ENCODE assay signal across 18 cellular contexts in genomic region chr15:52255008-52255407, GRCh38. TPM values are rescaled to one million over a fixed set of nuclear protein-coding genes. Genes with fewer than 3 reads are reported as not detected.
A peak's percentile ranks its signal among the peaks of the same experiment; 100 is the strongest.
DNase-seq lines count a peak whose midpoint lies in the region; ATAC-seq, FAIRE-seq and TF ChIP-seq lines count a peak whose summit lies in the region.
"Had no signal": no experiment of that assay in that cellular context is flagged by ENCODE, and none has a peak within 500 bp of the region (broad histone marks: within the 10 kb centered on the region; RNA-seq: fewer than 3 reads in every experiment).

No MANE protein-coding gene starts in this region.

- no peak overlapping the region for H3K4me3 Mint-ChIP-seq in MCF 10A (ENCODE audit: unreplicated experiment)
- H3K4me3 Mint-ChIP-seq in T-helper 17 cell: no peak overlapping the region
- no peak overlapping the region for H3K4me3 Mint-ChIP-seq in activated CD4-positive, alpha-beta T cell treated with anti-CD3 and anti-CD28 coated beads, Interleukin-2, amount 10 ng/mL, durations not matched to agents 7 days and 5 days
- H3K4me3 Mint-ChIP-seq: naive thymus-derived CD8-positive, alpha-beta T cell had no signal

- CTCF ChIA-PET in MCF 10A (lab: Yijun Ruan, JAX): interaction anchor here (0.7 to 7.6 kb wide), 11 partner anchors 10 to 480 kb away, joined by 3 to 62 read pairs (median 5); partner anchors contain the start of gene MYO5C
- CTCF ChIA-PET in activated CD4-positive, alpha-beta T cell treated with anti-CD3 and anti-CD28 coated beads, Interleukin-2, amount 10 ng/mL, durations not matched to agents 7 days and 5 days (lab: Charles Lee): interaction anchor here (0.7 to 4.3 kb wide), 5 partner anchors 9 to 1524 kb away, joined by 3 to 31 read pairs (median 4); no protein-coding TSS in a partner anchor

- H3K27ac Mint-ChIP-seq in MCF 10A (ENCODE audit: low read depth, unreplicated experiment): peak overlapping the region; percentile 91
- H3K27ac Mint-ChIP-seq in T-helper 17 cell: peak overlapping the region; percentile 94
- H3K27ac Mint-ChIP-seq in activated CD4-positive, alpha-beta T cell treated with anti-CD3 and anti-CD28 coated beads, Interleukin-2, amount 10 ng/mL, durations not matched to agents 7 days and 5 days: no peak overlapping the region

- H3K4me1 Mint-ChIP-seq in MCF 10A (ENCODE audit: insufficient read depth, unreplicated experiment): peaks cover 48% of the 10 kb centered on the region
- H3K4me1 Mint-ChIP-seq in T-helper 17 cell: peaks cover 11% of the 10 kb centered on the region
- peaks cover 51% of the 10 kb centered on the region for H3K4me1 Mint-ChIP-seq in activated CD4-positive, alpha-beta T cell treated with anti-CD3 and anti-CD28 coated beads, Interleukin-2, amount 10 ng/mL, durations not matched to agents 7 days and 5 days

- intact Hi-C loops in MCF 10A (cut with micrococcal nuclease) (loop anchor here (5.0 kb wide), 2 partner anchors 42 to 207 kb away; partner anchors contain the start of gene MYO5C), breast epithelium (cut with DNase I; ENCODE audit: low total_unique reads) (no loop called here), pancreas (cut with DNase I) (loop anchor here in 2 of 3 donors (10.0 kb wide), 3 partner anchors 70 to 480 kb away; no protein-coding TSS in a partner anchor), mucosa of descending colon (cut with DNase I, micrococcal nuclease) (loop anchor here (5.0 to 10.0 kb wide), 2 partner anchors 477 to 480 kb away; no protein-coding TSS in a partner anchor)

- H3K27me3 Mint-ChIP-seq in MCF 10A (ENCODE audit: insufficient read depth, unreplicated experiment): no peaks in the 10 kb centered on the region
- H3K27me3 Mint-ChIP-seq in T-helper 17 cell: no peaks in the 10 kb centered on the region
- no peaks in the 10 kb centered on the region for H3K27me3 Mint-ChIP-seq in activated CD4-positive, alpha-beta T cell treated with anti-CD3 and anti-CD28 coated beads, Interleukin-2, amount 10 ng/mL, durations not matched to agents 7 days and 5 days
- H3K27me3 Mint-ChIP-seq: naive thymus-derived CD8-positive, alpha-beta T cell had no signal

- H3K27me3 ChIP-seq in breast epithelium: no peaks in the 10 kb centered on the region
- H3K27me3 ChIP-seq in pancreas: no peaks in the 10 kb centered on the region

- H3K4me1 ChIP-seq in breast epithelium (no peaks in the 10 kb centered on the region), pancreas (peaks cover 0 to 10% (median 0%) of the 10 kb centered on the region in 3 donors), mucosa of descending colon (ENCODE audit: low read depth) (no peaks in the 10 kb centered on the region)

- FAIRE-seq in pancreas (lab: Jason Lieb, UNC): no peak
- FAIRE-seq: GM12892, HepG2 had no signal

- H3K9me3 Mint-ChIP-seq in MCF 10A (ENCODE audit: unreplicated experiment): no peaks in the 10 kb centered on the region
- H3K9me3 Mint-ChIP-seq in activated CD4-positive, alpha-beta T cell treated with anti-CD3 and anti-CD28 coated beads, Interleukin-2, amount 10 ng/mL, durations not matched to agents 7 days and 5 days: no peaks in the 10 kb centered on the region
- H3K9me3 Mint-ChIP-seq: naive thymus-derived CD8-positive, alpha-beta T cell had no signal

- 68 to 70% methylated on average over 1 of the region's 1 CpG for WGBS in pancreas, 2 donors

- ATAC-seq in T-helper 17 cell: no peak
- ATAC-seq in pancreas: no peak
- no peak for ATAC-seq in mucosa of descending colon
- ATAC-seq: HepG2; naive thymus-derived CD8-positive, alpha-beta T cell had no signal

- peak; percentile 47 for DNase-seq in MCF 10A (ENCODE audit: unreplicated experiment)
- no peak for DNase-seq in breast epithelium (ENCODE audit: low spot score in 2 of 2)
- DNase-seq in T-helper 17 cell: no peak
- peak; percentile 92 for DNase-seq in fibroblast of mammary gland (ENCODE audit: low read depth)
- no peak for DNase-seq in pancreas
- DNase-seq in SW480 (ENCODE audit: low spot score): no peak
- DNase-seq in activated CD4-positive, alpha-beta T cell treated with anti-CD3 and anti-CD28 coated beads, Interleukin-2, amount 10 ng/mL, durations not matched to agents 7 days and 5 days: no peak
- no peak for DNase-seq in mucosa of descending colon
- DNase-seq: activated CD4-positive, alpha-beta T cell treated with anti-CD3 and anti-CD28 coated beads for 4 hours; central memory CD4-positive, alpha-beta T cell; foreskin melanocyte; H7; naive thymus-derived CD8-positive, alpha-beta T cell; NCI-H1930 had no signal

- H3K4me3 ChIP-seq in breast epithelium (no peak overlapping the region), fibroblast of mammary gland (ENCODE audit: control insufficient read depth, low read depth, low read length) (no peak overlapping the region), pancreas (no peak overlapping the region), mucosa of descending colon (no peak overlapping the region)
- H3K4me3 ChIP-seq: SK-N-MC, skin epidermis had no signal

- no peaks in the 10 kb centered on the region for H3K9me3 ChIP-seq in breast epithelium
- H3K9me3 ChIP-seq in T-helper 17 cell (ENCODE audit: control insufficient read depth, low read length, poor library complexity, severe bottlenecking): no peaks in the 10 kb centered on the region
- H3K9me3 ChIP-seq in pancreas: no peaks in the 10 kb centered on the region
- no peaks in the 10 kb centered on the region for H3K9me3 ChIP-seq in mucosa of descending colon

- peaks cover 31% of the 10 kb centered on the region for H3K36me3 Mint-ChIP-seq in MCF 10A (ENCODE audit: insufficient read depth, unreplicated experiment)
- H3K36me3 Mint-ChIP-seq in T-helper 17 cell (ENCODE audit: low read depth): no peaks in the 10 kb centered on the region
- H3K36me3 Mint-ChIP-seq in activated CD4-positive, alpha-beta T cell treated with anti-CD3 and anti-CD28 coated beads, Interleukin-2, amount 10 ng/mL, durations not matched to agents 7 days and 5 days (ENCODE audit: low read depth): no peaks in the 10 kb centered on the region
- H3K36me3 Mint-ChIP-seq: naive thymus-derived CD8-positive, alpha-beta T cell had no signal

- no peak for TF ChIP-seq POLR2A in breast epithelium (IDR thresholded peaks at IDR 0.05)

- no peak for TF ChIP-seq CTCF in MCF 10A (IDR thresholded peaks at IDR 0.05; ENCODE audit: unreplicated experiment)
- TF ChIP-seq CTCF in breast epithelium (IDR thresholded peaks at IDR 0.05): no peak
- no peak for TF ChIP-seq CTCF in fibroblast of mammary gland (conservative IDR thresholded peaks at IDR 0.05; ENCODE audit: control insufficient read depth, insufficient read depth, low read depth, low read length)
- no peak for TF ChIP-seq CTCF in pancreas (IDR thresholded peaks at IDR 0.05)
- TF ChIP-seq CTCF in mucosa of descending colon (IDR thresholded peaks at IDR 0.05): no peak

- no TSS peak for BruUV-seq in MCF 10A (replicated peaks; lab: Mats Ljungman, UMichigan)

- POLR2A ChIA-PET in MCF 10A (lab: Yijun Ruan, JAX): interaction anchor here (0.7 to 1.6 kb wide), 4 partner anchors 33 to 639 kb away, joined by 3 to 7 read pairs (median 4); no protein-coding TSS in a partner anchor
- POLR2A ChIA-PET in activated CD4-positive, alpha-beta T cell treated with anti-CD3 and anti-CD28 coated beads, Interleukin-2, amount 10 ng/mL, durations not matched to agents 7 days and 5 days (lab: Charles Lee): interaction anchor here (0.6 kb wide), 1 partner anchor 116 kb away, joined by 3 read pairs; no protein-coding TSS in a partner anchor

- H3K36me3 ChIP-seq in breast epithelium (no peaks in the 10 kb centered on the region), pancreas (peaks cover 4 to 25% (median 4%) of the 10 kb centered on the region in 3 donors), mucosa of descending colon (ENCODE audit: low read depth) (no peaks in the 10 kb centered on the region)

- H3K27ac ChIP-seq in breast epithelium (no peak overlapping the region), pancreas (peak overlapping the region in 1 of 4 donors; percentile 6)
- H3K27ac ChIP-seq: SK-N-MC, skin epidermis had no signal

RNA-seq across cellular contexts. Expression of gene MYO5C, which starts 40.6 kb away (rescaled TPM):
- total RNA-seq in MCF 10A (2022) (25.7 and 29.4 TPM in 2 replicates), breast epithelium (10 to 100 TPM; 16.6 to 71.3 (median 51.5) TPM), T-helper 17 cell (1 to 10 TPM; 1.5 to 3.3 TPM), pancreas (10 to 100 TPM; 32.6 to 52.7 (median 41.3) TPM), mucosa of descending colon (10 to 100 TPM; 46.6 to 90.0 (median 81.6) TPM)
- 10 to 100 TPM; 12.7 to 12.8 TPM for polyA plus RNA-seq in pancreas
- 1 to 10 TPM; 2.4 to 2.8 TPM for total RNA-seq in activated CD4-positive, alpha-beta T cell treated with anti-CD3 and anti-CD28 coated beads, Interleukin-2, amount 10 ng/mL, durations not matched to agents 7 days and 5 days

Comparison
In these comparisons a context has a peak if more than half of its experiments do, and no peak if none do; other contexts are left out.
1. DNase-seq: peak in MCF 10A (single experiment) and fibroblast of mammary gland (single experiment); none in breast epithelium (0 of 2), T-helper 17 cell (0 of 3), pancreas (0 of 6), SW480 (single experiment), activated CD4-positive, alpha-beta T cell treated with anti-CD3 and anti-CD28 coated beads, Interleukin-2, amount 10 ng/mL, durations not matched to agents 7 days and 5 days (single experiment) and mucosa of descending colon (0 of 3).